In the genomic region with DNA sequence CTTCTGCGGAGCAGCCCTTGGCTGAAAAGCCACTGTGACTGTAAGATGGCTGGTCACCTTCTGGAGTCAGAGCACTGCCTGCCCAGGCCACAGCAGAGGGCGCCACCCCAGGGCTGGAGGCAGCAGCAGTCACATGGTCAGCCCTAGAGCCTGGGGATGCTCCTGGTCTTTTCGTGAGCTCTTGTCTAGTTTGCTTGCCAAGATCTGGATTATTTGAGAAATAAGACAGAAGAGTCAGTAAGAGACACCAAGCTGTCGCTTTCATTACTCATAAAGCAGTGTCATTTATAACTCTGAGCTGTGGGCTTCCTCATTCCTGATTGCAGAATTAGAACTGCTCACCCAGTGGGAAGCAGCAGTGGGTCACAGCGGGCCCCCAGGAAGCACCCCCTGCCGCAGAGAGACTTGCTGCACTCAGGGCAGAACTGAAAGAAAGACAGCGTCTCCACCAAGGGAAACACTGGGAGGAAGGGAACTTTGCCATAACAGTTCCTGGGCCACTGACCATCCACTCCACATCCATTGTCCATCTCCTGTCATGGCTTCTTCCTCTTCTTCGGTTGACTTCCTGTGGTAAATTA, we compare ENCODE assay signal across 8 cellular contexts. TPM values are rescaled to one million over a fixed set of nuclear protein-coding genes. Genes with fewer than 3 reads are reported as not detected.
A peak's percentile ranks its signal among the peaks of the same experiment; 100 is the strongest.
DNase-seq lines count a peak whose midpoint lies in the region; ATAC-seq, FAIRE-seq and TF ChIP-seq lines count a peak whose summit lies in the region.

No MANE protein-coding gene starts in this region.

- no peaks in the 10 kb centered on the region for H3K9me3 Mint-ChIP-seq in central memory CD8-positive, alpha-beta T cell

- H3K27me3 ChIP-seq in thymus (ENCODE audit: control insufficient read depth, insufficient read depth) = no peaks in the 10 kb centered on the region
- H3K27me3 ChIP-seq in vagina = no peaks in the 10 kb centered on the region

- H3K4me1 ChIP-seq in thymus (ENCODE audit: control insufficient read depth, insufficient read depth, low read length) (no peaks in the 10 kb centered on the region), vagina (peaks cover 17% of the 10 kb centered on the region)

- H3K9me3 ChIP-seq in thymus (ENCODE audit: control insufficient read depth) (no peaks in the 10 kb centered on the region), vagina (no peaks in the 10 kb centered on the region)

- peak; percentile 42 for FAIRE-seq in GM18507 (lab: Jason Lieb, UNC)

- peaks cover 29% of the 10 kb centered on the region for H3K36me3 Mint-ChIP-seq in central memory CD8-positive, alpha-beta T cell (ENCODE audit: insufficient read depth)

- intact Hi-C loops in vagina (cut with DNase I) = no loop called here

- no peaks in the 10 kb centered on the region for H3K27me3 Mint-ChIP-seq in central memory CD8-positive, alpha-beta T cell

- H3K36me3 ChIP-seq in thymus (ENCODE audit: control insufficient read depth, insufficient read depth) = peaks cover 58% of the 10 kb centered on the region
- peaks cover 0 to 10% of the 10 kb centered on the region in 2 donors for H3K36me3 ChIP-seq in vagina

- no peak for ATAC-seq in central memory CD8-positive, alpha-beta T cell (replicated peaks; ENCODE audit: extremely low read depth, poor library complexity, severe bottlenecking)
- ATAC-seq in left lobe of liver = peak; percentile 22

- 70% methylated on average over 8 of the region's 8 CpGs for WGBS in thymus

- H3K27ac ChIP-seq in thymus (ENCODE audit: low read depth) = peak overlapping the region; percentile 15
- no peak overlapping the region for H3K27ac ChIP-seq in vagina

- peaks cover 48% of the 10 kb centered on the region for H3K4me1 Mint-ChIP-seq in central memory CD8-positive, alpha-beta T cell

- H3K4me3 Mint-ChIP-seq in central memory CD8-positive, alpha-beta T cell = peak overlapping the region; percentile 15

- TF ChIP-seq POLR2A in vagina (IDR thresholded peaks at IDR 0.05) = no peak

- DNase-seq in AG10803 (ENCODE audit: low read depth) (peak; percentile 24), GM18507 (ENCODE audit: extremely low spot score, insufficient read length, low read depth) (peak; percentile 29), SIG-M5 treated with dmso at 0.1 percent for 504 hours (lab: John Stamatoyannopoulos, UW; ENCODE audit: unreplicated experiment) (peak; percentile 79), left lobe of liver (ENCODE audit: low spot score) (no peak), vagina (ENCODE audit: extremely low spot score in 2 of 2) (no peak), dedifferentiated amniotic fluid mesenchymal stem cell (ENCODE audit: extremely low spot score) (no peak)
- DNase-seq in central memory CD8-positive, alpha-beta T cell (ENCODE audit: low spot score in 2 of 2) = no peak

- H3K4me3 ChIP-seq in AG10803 (ENCODE audit: low read length) (no peak overlapping the region), thymus (ENCODE audit: low read length) (no peak overlapping the region), vagina (no peak overlapping the region)

- TF ChIP-seq CTCF in AG10803 (conservative IDR thresholded peaks at IDR 0.05; ENCODE audit: low read length) = peak; percentile 48
- no peak for TF ChIP-seq CTCF in vagina (IDR thresholded peaks at IDR 0.05)

- peak overlapping the region; percentile 42 for H3K27ac Mint-ChIP-seq in central memory CD8-positive, alpha-beta T cell (ENCODE audit: low read depth)

RNA-seq across cellular contexts. Expression of a gene that starts 56.7 kb away (rescaled TPM):
- 65.4 TPM for total RNA-seq in left lobe of liver
- 45.4 TPM for polyA plus RNA-seq in thymus
- 49.1 TPM for total RNA-seq in vagina

Comparison
In these comparisons a context has a peak if more than half of its experiments do, and no peak if none do; other contexts are left out.
1. DNase-seq: peak in AG10803 (single experiment), GM18507 (single experiment) and SIG-M5 treated with dmso at 0.1 percent for 504 hours (single experiment); none in central memory CD8-positive, alpha-beta T cell (0 of 2), left lobe of liver (single experiment), vagina (0 of 2) and dedifferentiated amniotic fluid mesenchymal stem cell (single experiment).